In the genomic region with DNA sequence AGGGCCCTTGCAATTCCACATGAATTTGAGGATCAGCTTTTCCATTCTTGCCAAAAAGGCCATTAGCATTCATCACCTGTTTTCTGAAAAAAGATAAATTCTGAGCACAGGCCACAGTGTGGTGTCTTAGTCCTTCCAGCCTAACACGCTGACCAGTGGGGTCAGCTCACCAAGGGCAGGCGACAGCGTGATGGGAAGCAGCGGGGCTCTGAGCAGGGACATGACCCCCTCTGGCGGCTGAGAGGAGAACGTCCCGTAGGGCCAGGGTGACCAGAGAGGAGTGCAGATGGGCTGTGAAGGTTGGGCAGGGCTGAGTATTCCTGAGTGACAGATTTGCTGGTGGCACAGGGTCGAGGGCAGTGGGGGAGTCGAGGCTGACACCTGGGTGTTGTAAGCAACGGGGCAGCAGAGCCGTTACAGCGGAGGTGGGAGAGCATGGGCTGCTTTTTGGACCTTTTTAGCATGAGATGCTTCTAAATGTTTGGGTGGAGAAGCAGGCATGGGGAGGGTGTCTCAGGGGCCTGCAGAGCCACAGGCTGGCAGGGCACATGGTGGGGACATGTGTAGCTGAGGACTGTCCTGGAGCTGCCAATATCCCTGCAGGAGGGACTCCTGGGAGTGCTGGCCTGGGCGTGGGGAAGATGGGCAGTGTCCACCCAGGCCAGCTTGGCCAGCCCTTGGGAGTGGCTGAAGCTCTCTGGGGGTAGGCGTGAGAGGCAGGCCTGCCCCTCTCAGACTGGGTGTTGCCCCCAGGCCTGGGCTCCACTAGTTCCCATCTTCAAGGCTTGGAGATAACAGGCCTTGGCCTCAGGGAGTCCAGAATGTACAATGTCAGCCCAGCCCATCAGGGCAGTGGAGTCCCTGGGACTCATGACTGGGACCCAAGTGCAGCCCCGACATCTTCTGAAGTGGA, we compare ENCODE assay signal across 1 cellular context.
TF ChIP-seq lines count a peak whose summit lies in the region.

No MANE protein-coding gene starts in this region.

TF ChIP-seq in K562, 482 proteins besides CTCF, POLR2A, EP300 and RAD21 (continued from another document and continues in another):
- TF ChIP-seq, protein P1, sequence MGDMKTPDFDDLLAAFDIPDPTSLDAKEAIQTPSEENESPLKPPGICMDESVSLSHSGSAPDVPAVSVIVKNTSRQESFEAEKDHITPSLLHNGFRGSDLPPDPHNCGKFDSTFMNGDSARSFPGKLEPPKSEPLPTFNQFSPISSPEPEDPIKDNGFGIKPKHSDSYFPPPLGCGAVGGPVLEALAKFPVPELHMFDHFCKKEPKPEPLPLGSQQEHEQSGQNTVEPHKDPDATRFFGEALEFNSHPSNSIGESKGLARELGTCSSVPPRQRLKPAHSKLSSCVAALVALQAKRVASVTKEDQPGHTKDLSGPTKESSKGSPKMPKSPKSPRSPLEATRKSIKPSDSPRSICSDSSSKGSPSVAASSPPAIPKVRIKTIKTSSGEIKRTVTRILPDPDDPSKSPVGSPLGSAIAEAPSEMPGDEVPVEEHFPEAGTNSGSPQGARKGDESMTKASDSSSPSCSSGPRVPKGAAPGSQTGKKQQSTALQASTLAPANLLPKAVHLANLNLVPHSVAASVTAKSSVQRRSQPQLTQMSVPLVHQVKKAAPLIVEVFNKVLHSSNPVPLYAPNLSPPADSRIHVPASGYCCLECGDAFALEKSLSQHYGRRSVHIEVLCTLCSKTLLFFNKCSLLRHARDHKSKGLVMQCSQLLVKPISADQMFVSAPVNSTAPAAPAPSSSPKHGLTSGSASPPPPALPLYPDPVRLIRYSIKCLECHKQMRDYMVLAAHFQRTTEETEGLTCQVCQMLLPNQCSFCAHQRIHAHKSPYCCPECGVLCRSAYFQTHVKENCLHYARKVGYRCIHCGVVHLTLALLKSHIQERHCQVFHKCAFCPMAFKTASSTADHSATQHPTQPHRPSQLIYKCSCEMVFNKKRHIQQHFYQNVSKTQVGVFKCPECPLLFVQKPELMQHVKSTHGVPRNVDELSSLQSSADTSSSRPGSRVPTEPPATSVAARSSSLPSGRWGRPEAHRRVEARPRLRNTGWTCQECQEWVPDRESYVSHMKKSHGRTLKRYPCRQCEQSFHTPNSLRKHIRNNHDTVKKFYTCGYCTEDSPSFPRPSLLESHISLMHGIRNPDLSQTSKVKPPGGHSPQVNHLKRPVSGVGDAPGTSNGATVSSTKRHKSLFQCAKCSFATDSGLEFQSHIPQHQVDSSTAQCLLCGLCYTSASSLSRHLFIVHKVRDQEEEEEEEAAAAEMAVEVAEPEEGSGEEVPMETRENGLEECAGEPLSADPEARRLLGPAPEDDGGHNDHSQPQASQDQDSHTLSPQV (IDR thresholded peaks at IDR 0.05): no peak; the same call in 1 of the 2 replicates
- TF ChIP-seq RB1 (IDR thresholded peaks at IDR 0.05; ENCODE audit: low read depth) (peak; percentile 87), MCM3 (IDR thresholded peaks at IDR 0.05) (no peak), ZNF184 (CRISPR knock-in tag; IDR thresholded peaks at IDR 0.05) (no peak), PHB2 (IDR thresholded peaks at IDR 0.05; ENCODE audit: low read depth) (no peak), TCFL5 (CRISPR knock-in tag; conservative IDR thresholded peaks at IDR 0.05) (no peak), PTBP1 (IDR thresholded peaks at IDR 0.05; ENCODE audit: low read depth, low read length) (no peak), HMG20A (CRISPR knock-in tag; conservative IDR thresholded peaks at IDR 0.05) (no peak), THAP7 (CRISPR knock-in tag; IDR thresholded peaks at IDR 0.05) (no peak), MYNN (IDR thresholded peaks at IDR 0.05) (no peak; the same call in 1 of the 2 replicates), MYNN (CRISPR knock-in tag; IDR thresholded peaks at IDR 0.05) (no peak), SMAD1 (IDR thresholded peaks at IDR 0.05; ENCODE audit: low read depth, low read length, partially characterized antibody) (no peak), BMI1 (IDR thresholded peaks at IDR 0.05; ENCODE audit: low read length) (no peak), MTA1 (IDR thresholded peaks at IDR 0.05; ENCODE audit: borderline replicate concordance) (no peak), NONO (IDR thresholded peaks at IDR 0.05; ENCODE audit: low read depth in 2 of 2, low read length in 1 of 2) (no peak), GABPB1 (CRISPR knock-in tag; IDR thresholded peaks at IDR 0.05) (peak; percentile 41; the same call in 1 of the 2 replicates), ZNF175 (CRISPR knock-in tag; IDR thresholded peaks at IDR 0.05; ENCODE audit: low read depth) (no peak), NCOA6 (IDR thresholded peaks at IDR 0.05) (no peak), IRF9 (tag; IDR thresholded peaks at IDR 0.05) (0 out of 2 replicates have a peak, but pooled peaks have one; percentile 26), CEBPG (CRISPR knock-in tag; IDR thresholded peaks at IDR 0.05) (no peak), CEBPG (tag; conservative IDR thresholded peaks at IDR 0.05 in 1 of 2, IDR thresholded peaks at IDR 0.05 in 1 of 2) (no peak), HMGN3 (IDR thresholded peaks at IDR 0.05; ENCODE audit: borderline replicate concordance, extremely low read depth, insufficient read length, low read depth, low read length) (peak; percentile 42), PRMT5 (CRISPR knock-in tag; IDR thresholded peaks at IDR 0.05) (no peak), IRF2 (CRISPR knock-in tag; IDR thresholded peaks at IDR 0.05) (no peak), GATA2 (CRISPR knock-in tag; IDR thresholded peaks at IDR 0.05) (no peak), SNAPC5 (CRISPR knock-in tag; IDR thresholded peaks at IDR 0.05) (no peak), ZNF408 (CRISPR knock-in tag; IDR thresholded peaks at IDR 0.05; ENCODE audit: low read depth) (no peak), TBP (optimal IDR thresholded peaks at IDR 0.05; ENCODE audit: low read depth, low read length) (no peak), ZBTB17 (CRISPR knock-in tag; IDR thresholded peaks at IDR 0.05) (no peak), RUNX1 (IDR thresholded peaks at IDR 0.05; ENCODE audit: low read depth) (no peak), NFYB (IDR thresholded peaks at IDR 0.05; ENCODE audit: extremely low read depth, insufficient read length) (no peak), SREBF2 (CRISPR knock-in tag; IDR thresholded peaks at IDR 0.05) (no peak), C11orf30 (IDR thresholded peaks at IDR 0.05; ENCODE audit: low read depth) (no peak), ZNF253 (CRISPR knock-in tag; conservative IDR thresholded peaks at IDR 0.05) (no peak), ZNF23 (CRISPR knock-in tag; IDR thresholded peaks at IDR 0.05) (no peak), ZFPM2 (CRISPR knock-in tag; IDR thresholded peaks at IDR 0.05) (no peak), ZNF57 (CRISPR knock-in tag; IDR thresholded peaks at IDR 0.05) (no peak)
- TF ChIP-seq, protein P2, sequence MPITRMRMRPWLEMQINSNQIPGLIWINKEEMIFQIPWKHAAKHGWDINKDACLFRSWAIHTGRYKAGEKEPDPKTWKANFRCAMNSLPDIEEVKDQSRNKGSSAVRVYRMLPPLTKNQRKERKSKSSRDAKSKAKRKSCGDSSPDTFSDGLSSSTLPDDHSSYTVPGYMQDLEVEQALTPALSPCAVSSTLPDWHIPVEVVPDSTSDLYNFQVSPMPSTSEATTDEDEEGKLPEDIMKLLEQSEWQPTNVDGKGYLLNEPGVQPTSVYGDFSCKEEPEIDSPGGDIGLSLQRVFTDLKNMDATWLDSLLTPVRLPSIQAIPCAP (CRISPR knock-in tag; IDR thresholded peaks at IDR 0.05; ENCODE audit: borderline replicate concordance): no peak
- TF ChIP-seq, protein P3, sequence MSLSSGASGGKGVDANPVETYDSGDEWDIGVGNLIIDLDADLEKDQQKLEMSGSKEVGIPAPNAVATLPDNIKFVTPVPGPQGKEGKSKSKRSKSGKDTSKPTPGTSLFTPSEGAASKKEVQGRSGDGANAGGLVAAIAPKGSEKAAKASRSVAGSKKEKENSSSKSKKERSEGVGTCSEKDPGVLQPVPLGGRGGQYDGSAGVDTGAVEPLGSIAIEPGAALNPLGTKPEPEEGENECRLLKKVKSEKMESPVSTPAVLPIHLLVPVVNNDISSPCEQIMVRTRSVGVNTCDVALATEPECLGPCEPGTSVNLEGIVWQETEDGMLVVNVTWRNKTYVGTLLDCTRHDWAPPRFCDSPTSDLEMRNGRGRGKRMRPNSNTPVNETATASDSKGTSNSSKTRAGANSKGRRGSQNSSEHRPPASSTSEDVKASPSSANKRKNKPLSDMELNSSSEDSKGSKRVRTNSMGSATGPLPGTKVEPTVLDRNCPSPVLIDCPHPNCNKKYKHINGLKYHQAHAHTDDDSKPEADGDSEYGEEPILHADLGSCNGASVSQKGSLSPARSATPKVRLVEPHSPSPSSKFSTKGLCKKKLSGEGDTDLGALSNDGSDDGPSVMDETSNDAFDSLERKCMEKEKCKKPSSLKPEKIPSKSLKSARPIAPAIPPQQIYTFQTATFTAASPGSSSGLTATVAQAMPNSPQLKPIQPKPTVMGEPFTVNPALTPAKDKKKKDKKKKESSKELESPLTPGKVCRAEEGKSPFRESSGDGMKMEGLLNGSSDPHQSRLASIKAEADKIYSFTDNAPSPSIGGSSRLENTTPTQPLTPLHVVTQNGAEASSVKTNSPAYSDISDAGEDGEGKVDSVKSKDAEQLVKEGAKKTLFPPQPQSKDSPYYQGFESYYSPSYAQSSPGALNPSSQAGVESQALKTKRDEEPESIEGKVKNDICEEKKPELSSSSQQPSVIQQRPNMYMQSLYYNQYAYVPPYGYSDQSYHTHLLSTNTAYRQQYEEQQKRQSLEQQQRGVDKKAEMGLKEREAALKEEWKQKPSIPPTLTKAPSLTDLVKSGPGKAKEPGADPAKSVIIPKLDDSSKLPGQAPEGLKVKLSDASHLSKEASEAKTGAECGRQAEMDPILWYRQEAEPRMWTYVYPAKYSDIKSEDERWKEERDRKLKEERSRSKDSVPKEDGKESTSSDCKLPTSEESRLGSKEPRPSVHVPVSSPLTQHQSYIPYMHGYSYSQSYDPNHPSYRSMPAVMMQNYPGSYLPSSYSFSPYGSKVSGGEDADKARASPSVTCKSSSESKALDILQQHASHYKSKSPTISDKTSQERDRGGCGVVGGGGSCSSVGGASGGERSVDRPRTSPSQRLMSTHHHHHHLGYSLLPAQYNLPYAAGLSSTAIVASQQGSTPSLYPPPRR (CRISPR knock-in tag; IDR thresholded peaks at IDR 0.05; ENCODE audit: borderline replicate concordance): no peak
- TF ChIP-seq, protein P4, sequence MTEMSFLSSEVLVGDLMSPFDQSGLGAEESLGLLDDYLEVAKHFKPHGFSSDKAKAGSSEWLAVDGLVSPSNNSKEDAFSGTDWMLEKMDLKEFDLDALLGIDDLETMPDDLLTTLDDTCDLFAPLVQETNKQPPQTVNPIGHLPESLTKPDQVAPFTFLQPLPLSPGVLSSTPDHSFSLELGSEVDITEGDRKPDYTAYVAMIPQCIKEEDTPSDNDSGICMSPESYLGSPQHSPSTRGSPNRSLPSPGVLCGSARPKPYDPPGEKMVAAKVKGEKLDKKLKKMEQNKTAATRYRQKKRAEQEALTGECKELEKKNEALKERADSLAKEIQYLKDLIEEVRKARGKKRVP (CRISPR knock-in tag; IDR thresholded peaks at IDR 0.05): no peak
- TF ChIP-seq, protein P5, sequence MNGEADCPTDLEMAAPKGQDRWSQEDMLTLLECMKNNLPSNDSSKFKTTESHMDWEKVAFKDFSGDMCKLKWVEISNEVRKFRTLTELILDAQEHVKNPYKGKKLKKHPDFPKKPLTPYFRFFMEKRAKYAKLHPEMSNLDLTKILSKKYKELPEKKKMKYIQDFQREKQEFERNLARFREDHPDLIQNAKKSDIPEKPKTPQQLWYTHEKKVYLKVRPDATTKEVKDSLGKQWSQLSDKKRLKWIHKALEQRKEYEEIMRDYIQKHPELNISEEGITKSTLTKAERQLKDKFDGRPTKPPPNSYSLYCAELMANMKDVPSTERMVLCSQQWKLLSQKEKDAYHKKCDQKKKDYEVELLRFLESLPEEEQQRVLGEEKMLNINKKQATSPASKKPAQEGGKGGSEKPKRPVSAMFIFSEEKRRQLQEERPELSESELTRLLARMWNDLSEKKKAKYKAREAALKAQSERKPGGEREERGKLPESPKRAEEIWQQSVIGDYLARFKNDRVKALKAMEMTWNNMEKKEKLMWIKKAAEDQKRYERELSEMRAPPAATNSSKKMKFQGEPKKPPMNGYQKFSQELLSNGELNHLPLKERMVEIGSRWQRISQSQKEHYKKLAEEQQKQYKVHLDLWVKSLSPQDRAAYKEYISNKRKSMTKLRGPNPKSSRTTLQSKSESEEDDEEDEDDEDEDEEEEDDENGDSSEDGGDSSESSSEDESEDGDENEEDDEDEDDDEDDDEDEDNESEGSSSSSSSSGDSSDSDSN (IDR thresholded peaks at IDR 0.05; ENCODE audit: borderline replicate concordance in 1 of 2, low read depth in 2 of 2, low read length in 2 of 2): peak in 1 of 2 experiments; percentile 81; a peak in 2 of 4 replicates
- TF ChIP-seq, protein P6, sequence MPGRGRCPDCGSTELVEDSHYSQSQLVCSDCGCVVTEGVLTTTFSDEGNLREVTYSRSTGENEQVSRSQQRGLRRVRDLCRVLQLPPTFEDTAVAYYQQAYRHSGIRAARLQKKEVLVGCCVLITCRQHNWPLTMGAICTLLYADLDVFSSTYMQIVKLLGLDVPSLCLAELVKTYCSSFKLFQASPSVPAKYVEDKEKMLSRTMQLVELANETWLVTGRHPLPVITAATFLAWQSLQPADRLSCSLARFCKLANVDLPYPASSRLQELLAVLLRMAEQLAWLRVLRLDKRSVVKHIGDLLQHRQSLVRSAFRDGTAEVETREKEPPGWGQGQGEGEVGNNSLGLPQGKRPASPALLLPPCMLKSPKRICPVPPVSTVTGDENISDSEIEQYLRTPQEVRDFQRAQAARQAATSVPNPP (IDR thresholded peaks at IDR 0.05; ENCODE audit: borderline replicate concordance, insufficient read depth, insufficient read length): no peak
